In genomic region chr2:98350411-98350810, GRCh38 we compare ENCODE assay signal across 28 cellular contexts. TPM values are rescaled to one million over a fixed set of nuclear protein-coding genes. Genes with fewer than 3 reads are reported as not detected.
"Had no signal": no experiment of that assay in that cellular context is flagged by ENCODE, and none has a peak within 500 bp of the region (broad histone marks: within the 10 kb centered on the region; RNA-seq: fewer than 3 reads in every experiment).

No MANE protein-coding gene starts in this region.

- H3K36me3 ChIP-seq: brain microvascular endothelial cell, Peyer's patch, SJCRH30 had no signal

- H3K9me3 ChIP-seq: Peyer's patch, SJCRH30 had no signal

- H3K4me1 ChIP-seq: SJCRH30 had no signal

- H3K27ac ChIP-seq: brain microvascular endothelial cell, Peyer's patch, SJCRH30, SK-N-MC had no signal

- H3K4me3 ChIP-seq: Peyer's patch, SJCRH30, SK-N-MC had no signal

- ATAC-seq: activated CD4-positive, alpha-beta T cell treated with anti-CD3 and anti-CD28 coated beads for 36 hours; activated CD4-positive, CD25-positive, alpha-beta regulatory T cell treated with anti-CD3 and anti-CD28 coated beads, Interleukin-2, amount 50 U/mL, for 24 hours; activated CD8-positive, alpha-beta T cell treated with anti-CD3 and anti-CD28 coated beads, Interleukin-2, amount 10 ng/mL, durations not matched to agents 7 days and 5 days; activated naive CD4-positive, alpha-beta T cell treated with anti-CD3 and anti-CD28 coated beads, Interleukin-2, amount 50 U/mL, for 72 hours; activated T-cell treated with anti-CD3 and anti-CD28 coated beads, Interleukin-2, amount 50 U/mL, for 4 hours; PC-3; WTC11 had no signal

- H3K27me3 ChIP-seq: SJCRH30 had no signal

- DNase-seq: activated CD4-positive, alpha-beta T cell treated with anti-CD3 and anti-CD28 coated beads for 36 hours; activated CD4-positive, alpha-beta T cell treated with anti-CD3 and anti-CD28 coated beads, Interleukin-2, amount 10 ng/mL, durations not matched to agents 7 days and 5 days; activated CD4-positive, alpha-beta T cell treated with anti-CD3 and anti-CD28 coated beads, Interleukin-2, amount 50 U/mL, for 48 hours; activated CD8-positive, alpha-beta T cell treated with anti-CD3 and anti-CD28 coated beads, Interleukin-2, amount 10 ng/mL, durations not matched to agents 7 days and 5 days; activated gamma-delta T cell treated with Interleukin-2 at 50 U/mL for 16 hours; activated naive CD4-positive, alpha-beta T cell treated with anti-CD3 and anti-CD28 coated beads for 36 hours; activated T-cell treated with anti-CD3 and anti-CD28 coated beads for 4 hours; activated T-cell treated with anti-CD3 and anti-CD28 coated beads, Interleukin-2, amount 50 U/mL, for 4 hours; aorta; brain microvascular endothelial cell; NCI-H1092; NCI-H1436 treated with DMSO at 0.1 percent for 48 hours; NCI-H1694 treated with DMSO at 0.1 percent for 48 hours; NCI-H2029; NCI-H345; NCI-H524 treated with DMSO at 0.1 percent for 48 hours; PC-3; Peyer's patch; RPMI8226; SJCRH30 had no signal

RNA-seq across cellular contexts. Expression of gene CNGA3, which starts 4.2 kb away (rescaled TPM):
- total RNA-seq: activated CD4-positive, alpha-beta T cell treated with anti-CD3 and anti-CD28 coated beads for 36 hours; activated CD4-positive, alpha-beta T cell treated with anti-CD3 and anti-CD28 coated beads, Interleukin-2, amount 10 ng/mL, durations not matched to agents 7 days and 5 days; activated CD8-positive, alpha-beta T cell treated with anti-CD3 and anti-CD28 coated beads, Interleukin-2, amount 10 ng/mL, durations not matched to agents 7 days and 5 days; activated naive CD4-positive, alpha-beta T cell treated with anti-CD3 and anti-CD28 coated beads for 36 hours; activated naive CD4-positive, alpha-beta T cell treated with anti-CD3 and anti-CD28 coated beads, Interleukin-2, amount 50 U/mL, for 72 hours; activated T-cell treated with anti-CD3 and anti-CD28 coated beads, Interleukin-2, amount 50 U/mL, for 4 hours; activated T-helper 1 cell treated with anti-CD3 and anti-CD28 coated beads, Interleukin-12 subunit alpha, Interleukin-12 subunit beta, Interleukin-2, Interleukin-4 antibody, amounts not matched to agents 30 ng/mL and 10 ng/mL and 1 ng/mL, durations not matched to agents 14 hours and 24 hours and 36 hours; aorta; chondrocyte; MCF 10A; NCI-H460; PC-3; WTC11 had no signal
- polyA plus RNA-seq: aorta had no signal
